Comparison of ENCODE assay signal across 8 cellular contexts in genomic region chr2:96306370-96306769, GRCh38. TPM values are rescaled to one million over a fixed set of nuclear protein-coding genes. Genes with fewer than 3 reads are reported as not detected.
DNase-seq lines count a peak whose midpoint lies in the region; ATAC-seq and TF ChIP-seq lines count a peak whose summit lies in the region.

No MANE protein-coding gene starts in this region.

- H3K4me1 ChIP-seq in left ventricle myocardium inferior (peaks cover 45% of the 10 kb centered on the region), ascending aorta (peaks cover 4 to 13% of the 10 kb centered on the region in 2 donors), lower lobe of right lung (peaks cover 24% of the 10 kb centered on the region), urinary bladder (ENCODE audit: insufficient read depth) (no peaks in the 10 kb centered on the region)

- H3K9me3 ChIP-seq in left ventricle myocardium inferior (replicated peaks) (no peaks in the 10 kb centered on the region), ascending aorta (no peaks in the 10 kb centered on the region), lower lobe of right lung (no peaks in the 10 kb centered on the region)

- WGBS in urinary bladder, result 92% methylated on average over 3 of the region's 3 CpGs

- DNase-seq in left ventricle myocardium inferior (no peak), left ventricle myocardium superior (no peak), ascending aorta (ENCODE audit: low spot score in 2 of 2) (no peak), lower lobe of right lung (no peak), NAMALWA (ENCODE audit: low spot score) (no peak)

- intact Hi-C loops in left ventricle myocardium inferior (cut with micrococcal nuclease) (no loop called here), left ventricle myocardium superior (cut with micrococcal nuclease) (no loop called here), ascending aorta (cut with DNase I) (no loop called here), lower lobe of right lung (cut with DNase I) (no loop called here)

- TF ChIP-seq CTCF in left ventricle myocardium inferior (IDR thresholded peaks at IDR 0.05; ENCODE audit: borderline replicate concordance) (no peak), ascending aorta (IDR thresholded peaks at IDR 0.05) (no peak), lower lobe of right lung (IDR thresholded peaks at IDR 0.05) (no peak)

- H3K4me3 ChIP-seq in left ventricle myocardium inferior, result peak overlapping the region; percentile 91
- peak overlapping the region; percentile 84 to 85 for H3K4me3 ChIP-seq in ascending aorta
- H3K4me3 ChIP-seq in lower lobe of right lung, result peak overlapping the region; percentile 74
- H3K4me3 ChIP-seq in urinary bladder (ENCODE audit: low read depth, low read length), result peak overlapping the region; percentile 65

- no peak for ATAC-seq in left ventricle myocardium superior
- ATAC-seq in lower lobe of right lung, result no peak
- ATAC-seq in GM21367 (IDR thresholded peaks at IDR 0.05; ENCODE audit: unreplicated experiment), result no peak
- ATAC-seq in GM19395 (IDR thresholded peaks at IDR 0.05; ENCODE audit: unreplicated experiment), result no peak

- H3K27me3 ChIP-seq in left ventricle myocardium inferior (ENCODE audit: low read depth) (no peaks in the 10 kb centered on the region), ascending aorta (no peaks in the 10 kb centered on the region), lower lobe of right lung (ENCODE audit: low read depth) (no peaks in the 10 kb centered on the region)

- H3K27ac ChIP-seq in left ventricle myocardium inferior (replicated peaks) (peak overlapping the region; percentile 91), ascending aorta (peak overlapping the region; percentile 73 to 82), lower lobe of right lung (peak overlapping the region; percentile 84), urinary bladder (ENCODE audit: low read depth) (no peak overlapping the region)

- H3K36me3 ChIP-seq in left ventricle myocardium inferior, result peaks cover 30% of the 10 kb centered on the region
- H3K36me3 ChIP-seq in ascending aorta, result peaks cover 24 to 28% of the 10 kb centered on the region in 2 donors
- H3K36me3 ChIP-seq in lower lobe of right lung, result peaks cover 32% of the 10 kb centered on the region
- H3K36me3 ChIP-seq in urinary bladder (ENCODE audit: insufficient read depth), result peaks cover 6% of the 10 kb centered on the region

RNA-seq across cellular contexts. Expression of gene SNRNP200, which starts 1.0 kb away (rescaled TPM):
- 54.8 TPM for total RNA-seq in left ventricle myocardium inferior
- total RNA-seq in left ventricle myocardium superior, result 55.3 TPM
- total RNA-seq in ascending aorta, result 57.4 TPM
- total RNA-seq in lower lobe of right lung, result 95.3 TPM
- 58.3 TPM for total RNA-seq in urinary bladder
- polyA plus RNA-seq in urinary bladder, result 107 TPM

RNA-seq across cellular contexts. Expression of gene ITPRIPL1, which starts 18.7 kb away (rescaled TPM):
- 0.47 TPM for total RNA-seq in left ventricle myocardium inferior
- total RNA-seq in left ventricle myocardium superior, result 1.3 TPM
- total RNA-seq in ascending aorta, result 14.5 TPM
- 1.9 TPM for total RNA-seq in lower lobe of right lung
- total RNA-seq in urinary bladder, result 3.3 TPM
- 0.99 TPM for polyA plus RNA-seq in urinary bladder

RNA-seq across cellular contexts. Expression of gene NCAPH, which starts 29.2 kb away (rescaled TPM):
- total RNA-seq in left ventricle myocardium inferior, result 0.69 TPM
- 1.4 TPM for total RNA-seq in left ventricle myocardium superior
- total RNA-seq in ascending aorta, result not detected
- total RNA-seq in lower lobe of right lung, result 1.2 TPM
- total RNA-seq in urinary bladder, result 6.5 TPM
- polyA plus RNA-seq in urinary bladder, result 0.70 TPM

RNA-seq across cellular contexts. Expression of gene CIAO1, which starts 40.3 kb away (rescaled TPM):
- total RNA-seq in left ventricle myocardium inferior, result 68.6 TPM
- 63.1 TPM for total RNA-seq in left ventricle myocardium superior
- 127 TPM for total RNA-seq in ascending aorta
- 62.3 TPM for total RNA-seq in lower lobe of right lung
- 52.4 TPM for total RNA-seq in urinary bladder
- 60.3 TPM for polyA plus RNA-seq in urinary bladder

RNA-seq across cellular contexts. Expression of gene TMEM127, which starts 40.6 kb away (rescaled TPM):
- total RNA-seq in left ventricle myocardium inferior, result 85.7 TPM
- 71.2 TPM for total RNA-seq in left ventricle myocardium superior
- 61.9 TPM for total RNA-seq in ascending aorta
- total RNA-seq in lower lobe of right lung, result 77.4 TPM
- total RNA-seq in urinary bladder, result 13.4 TPM
- polyA plus RNA-seq in urinary bladder, result 47.6 TPM
